Comparison of ENCODE assay signal across 8 cellular contexts in genomic region chr4:159105761-159106243, GRCh38. TPM values are rescaled to one million over a fixed set of nuclear protein-coding genes. Genes with fewer than 3 reads are reported as not detected.
A peak's percentile ranks its signal among the peaks of the same experiment; 100 is the strongest.
DNase-seq lines count a peak whose midpoint lies in the region; ATAC-seq and TF ChIP-seq lines count a peak whose summit lies in the region.

No MANE protein-coding gene starts in this region.

- H3K27me3 Mint-ChIP-seq in activated CD8-positive, alpha-beta T cell treated with anti-CD3 and anti-CD28 coated beads for 36 hours, result peaks cover 5% of the 10 kb centered on the region
- peaks cover 5% of the 10 kb centered on the region for H3K27me3 Mint-ChIP-seq in activated CD8-positive, alpha-beta T cell treated with anti-CD3 and anti-CD28 coated beads, Interleukin-2, amount 10 ng/mL, durations not matched to agents 7 days and 5 days (ENCODE audit: low read depth)
- H3K27me3 Mint-ChIP-seq in neural crest cell (ENCODE audit: low read depth), result peaks cover 17% of the 10 kb centered on the region

- no peak for ATAC-seq in activated CD8-positive, alpha-beta T cell treated with anti-CD3 and anti-CD28 coated beads for 36 hours
- no peak for ATAC-seq in activated CD8-positive, alpha-beta T cell treated with anti-CD3 and anti-CD28 coated beads, Interleukin-2, amount 10 ng/mL, durations not matched to agents 7 days and 5 days
- ATAC-seq in Panc1, result no peak

- H3K9me3 ChIP-seq in Panc1 (ENCODE audit: control insufficient read depth, insufficient read depth, low read depth, low read length) (no peaks in the 10 kb centered on the region), endocrine pancreas (ENCODE audit: control insufficient read depth, low read length) (no peaks in the 10 kb centered on the region), Peyer's patch (no peaks in the 10 kb centered on the region)

- H3K9me3 Mint-ChIP-seq in activated CD8-positive, alpha-beta T cell treated with anti-CD3 and anti-CD28 coated beads for 36 hours, result no peaks in the 10 kb centered on the region
- no peaks in the 10 kb centered on the region for H3K9me3 Mint-ChIP-seq in activated CD8-positive, alpha-beta T cell treated with anti-CD3 and anti-CD28 coated beads, Interleukin-2, amount 10 ng/mL, durations not matched to agents 7 days and 5 days (ENCODE audit: insufficient read depth)
- no peaks in the 10 kb centered on the region for H3K9me3 Mint-ChIP-seq in neural crest cell

- TF ChIP-seq POLR2A in Peyer's patch (IDR thresholded peaks at IDR 0.05), result no peak

- H3K4me1 Mint-ChIP-seq in activated CD8-positive, alpha-beta T cell treated with anti-CD3 and anti-CD28 coated beads for 36 hours (ENCODE audit: low read depth), result peaks cover 65% of the 10 kb centered on the region
- H3K4me1 Mint-ChIP-seq in activated CD8-positive, alpha-beta T cell treated with anti-CD3 and anti-CD28 coated beads, Interleukin-2, amount 10 ng/mL, durations not matched to agents 7 days and 5 days (ENCODE audit: low read depth), result peaks cover 44% of the 10 kb centered on the region
- H3K4me1 Mint-ChIP-seq in neural crest cell, result peaks cover 43% of the 10 kb centered on the region

- intact Hi-C loops in activated CD8-positive, alpha-beta T cell treated with anti-CD3 and anti-CD28 coated beads for 36 hours (cut with micrococcal nuclease), result no loop called here
- intact Hi-C loops in Panc1 (cut with micrococcal nuclease; ENCODE audit: unreplicated experiment), result loop anchor here (10.0 kb wide), 2 partner anchors 69 to 231 kb away; no protein-coding TSS in a partner anchor

- peaks cover 14% of the 10 kb centered on the region for H3K4me1 ChIP-seq in Panc1 (ENCODE audit: control insufficient read depth, insufficient read depth, low read length)
- peaks cover 21% of the 10 kb centered on the region for H3K4me1 ChIP-seq in endocrine pancreas (ENCODE audit: control insufficient read depth, insufficient read depth, low read length)
- peaks cover 0 to 18% (median 4%) of the 10 kb centered on the region in 4 donors for H3K4me1 ChIP-seq in Peyer's patch

- peaks cover 2% of the 10 kb centered on the region for H3K36me3 Mint-ChIP-seq in activated CD8-positive, alpha-beta T cell treated with anti-CD3 and anti-CD28 coated beads for 36 hours (ENCODE audit: low read depth)
- no peaks in the 10 kb centered on the region for H3K36me3 Mint-ChIP-seq in activated CD8-positive, alpha-beta T cell treated with anti-CD3 and anti-CD28 coated beads, Interleukin-2, amount 10 ng/mL, durations not matched to agents 7 days and 5 days (ENCODE audit: low read depth)
- H3K36me3 Mint-ChIP-seq in neural crest cell (ENCODE audit: low read depth), result no peaks in the 10 kb centered on the region

- POLR2A ChIA-PET in activated CD8-positive, alpha-beta T cell treated with anti-CD3 and anti-CD28 coated beads for 36 hours (lab: Charles Lee), result no interaction called here
- POLR2A ChIA-PET in activated CD8-positive, alpha-beta T cell treated with anti-CD3 and anti-CD28 coated beads, Interleukin-2, amount 10 ng/mL, durations not matched to agents 7 days and 5 days (lab: Charles Lee), result no interaction called here
- POLR2A ChIA-PET in Panc1 (lab: Charles Lee), result no interaction called here

- peak overlapping the region; percentile 99 for H3K4me3 Mint-ChIP-seq in activated CD8-positive, alpha-beta T cell treated with anti-CD3 and anti-CD28 coated beads for 36 hours
- no peak overlapping the region for H3K4me3 Mint-ChIP-seq in activated CD8-positive, alpha-beta T cell treated with anti-CD3 and anti-CD28 coated beads, Interleukin-2, amount 10 ng/mL, durations not matched to agents 7 days and 5 days
- peak overlapping the region; percentile 95 for H3K4me3 Mint-ChIP-seq in neural crest cell

- H3K27ac ChIP-seq in Panc1 (ENCODE audit: low read length), result no peak overlapping the region
- H3K27ac ChIP-seq in Peyer's patch, result no peak overlapping the region

- CTCF ChIA-PET in activated CD8-positive, alpha-beta T cell treated with anti-CD3 and anti-CD28 coated beads for 36 hours (lab: Charles Lee), result interaction anchor here (2.6 kb wide), 1 partner anchor 27 kb away, joined by 9 read pairs; no protein-coding TSS in a partner anchor
- CTCF ChIA-PET in activated CD8-positive, alpha-beta T cell treated with anti-CD3 and anti-CD28 coated beads, Interleukin-2, amount 10 ng/mL, durations not matched to agents 7 days and 5 days (lab: Charles Lee), result no interaction called here
- CTCF ChIA-PET in Panc1 (lab: Charles Lee), result no interaction called here

- in situ Hi-C loops in Panc1 (cut with HindIII; ENCODE audit: low pct_unique_long_range_greater_than_20kb, low sequenced_read_pairs), result no loop called here

- BruUV-seq in Panc1 (replicated peaks; lab: Mats Ljungman, UMichigan), result TSS peak; percentile 52

- peak; percentile 64 for DNase-seq in activated CD8-positive, alpha-beta T cell treated with anti-CD3 and anti-CD28 coated beads for 36 hours
- DNase-seq in activated CD8-positive, alpha-beta T cell treated with anti-CD3 and anti-CD28 coated beads, Interleukin-2, amount 10 ng/mL, durations not matched to agents 7 days and 5 days, result no peak
- DNase-seq in Panc1 (ENCODE audit: low read depth, low spot score), result no peak
- DNase-seq in neural crest cell (ENCODE audit: low read depth, low spot score), result no peak
- DNase-seq in NCI-H2107 treated with DMSO at 0.1 percent for 48 hours (lab: John Stamatoyannopoulos, UW; ENCODE audit: unreplicated experiment), result no peak
- DNase-seq in NCI-H2081 (lab: John Stamatoyannopoulos, UW), result no peak
- DNase-seq in Peyer's patch, result no peak

- no peaks in the 10 kb centered on the region; the same call in 1 of the 2 replicates for H3K36me3 ChIP-seq in Panc1 (ENCODE audit: control insufficient read depth, insufficient read depth, low read length)
- H3K36me3 ChIP-seq in endocrine pancreas (ENCODE audit: control insufficient read depth, insufficient read depth, low read length), result no peaks in the 10 kb centered on the region
- no peaks in the 10 kb centered on the region for H3K36me3 ChIP-seq in Peyer's patch

- H3K27me3 ChIP-seq in Panc1 (ENCODE audit: control insufficient read depth, insufficient read depth, low read length) (no peaks in the 10 kb centered on the region), endocrine pancreas (ENCODE audit: control insufficient read depth, insufficient read depth, low read length) (no peaks in the 10 kb centered on the region), Peyer's patch (no peaks in the 10 kb centered on the region)

- no peak for TF ChIP-seq CTCF in activated CD8-positive, alpha-beta T cell treated with anti-CD3 and anti-CD28 coated beads for 36 hours (IDR thresholded peaks at IDR 0.05)
- no peak for TF ChIP-seq CTCF in Panc1 (IDR thresholded peaks at IDR 0.05)
- TF ChIP-seq CTCF in neural crest cell (conservative IDR thresholded peaks at IDR 0.05), result no peak
- TF ChIP-seq CTCF in Peyer's patch (IDR thresholded peaks at IDR 0.05), result no peak

- H3K4me3 ChIP-seq in Panc1 (ENCODE audit: low read depth in 2 of 2, low read length in 2 of 2), result peak overlapping the region in 1 of 2 experiments; percentile 74; a peak in 3 of 4 replicates
- peak overlapping the region; percentile 97 for H3K4me3 ChIP-seq in endocrine pancreas (ENCODE audit: control insufficient read depth, insufficient read depth, low read length)
- H3K4me3 ChIP-seq in Peyer's patch, result peak overlapping the region in 2 of 4 donors; percentile 96 to 100

- H3K9ac ChIP-seq in endocrine pancreas (ENCODE audit: control insufficient read depth, insufficient read depth, low read length), result no peak overlapping the region

- H3K27ac Mint-ChIP-seq in activated CD8-positive, alpha-beta T cell treated with anti-CD3 and anti-CD28 coated beads for 36 hours, result peak overlapping the region; percentile 69
- H3K27ac Mint-ChIP-seq in activated CD8-positive, alpha-beta T cell treated with anti-CD3 and anti-CD28 coated beads, Interleukin-2, amount 10 ng/mL, durations not matched to agents 7 days and 5 days, result no peak overlapping the region
- H3K27ac Mint-ChIP-seq in neural crest cell (ENCODE audit: unreplicated experiment), result no peak overlapping the region

RNA-seq across cellular contexts. Expression of gene RAPGEF2, which starts 2.9 kb away (rescaled TPM):
- 10 to 100 TPM; 13.7 to 14.8 TPM for total RNA-seq in activated CD8-positive, alpha-beta T cell treated with anti-CD3 and anti-CD28 coated beads for 36 hours
- 10 to 100 TPM; 10.4 to 12.2 TPM for total RNA-seq in activated CD8-positive, alpha-beta T cell treated with anti-CD3 and anti-CD28 coated beads, Interleukin-2, amount 10 ng/mL, durations not matched to agents 7 days and 5 days
- total RNA-seq in Panc1 (2021; ENCODE audit: unreplicated experiment), result 17.6 TPM
- 11.6 TPM for polyA plus RNA-seq in Panc1 (2012; ENCODE audit: insufficient read length)
- total RNA-seq in neural crest cell, result 44.2 and 49.9 TPM in 2 replicates
- 10 to 100 TPM; 30.1 to 81.7 (median 41.4) TPM for total RNA-seq in Peyer's patch
